In the genomic region with DNA sequence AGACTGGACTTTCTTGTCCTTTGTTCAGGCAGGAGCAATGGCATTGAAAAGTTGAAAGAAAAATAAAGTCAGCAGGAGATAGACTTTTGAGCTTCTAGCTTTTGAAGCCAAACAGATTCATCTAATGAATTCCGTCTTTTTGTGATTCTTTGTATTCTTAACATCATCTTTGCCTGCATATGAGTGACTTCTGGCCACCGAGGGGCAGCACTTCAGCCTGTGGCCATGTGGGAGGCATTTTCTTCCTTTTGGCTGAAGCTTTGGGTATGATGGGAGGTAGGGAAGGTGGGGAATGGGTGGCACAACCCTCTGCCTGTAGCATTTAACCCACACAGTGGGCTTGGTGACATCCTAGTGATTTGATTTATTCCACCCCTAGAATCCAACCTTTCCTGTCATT, we compare ENCODE assay signal across 15 cellular contexts.
DNase-seq lines count a peak whose midpoint lies in the region; ATAC-seq and TF ChIP-seq lines count a peak whose summit lies in the region.
"Had no signal": no experiment of that assay in that cellular context is flagged by ENCODE, and none has a peak within 500 bp of the region (broad histone marks: within the 10 kb centered on the region; RNA-seq: fewer than 3 reads in every experiment).

No MANE protein-coding gene starts in this region.

- no peak overlapping the region for H3K4ac ChIP-seq in mesendoderm (ENCODE audit: low read depth, low read length)

- no peak overlapping the region for H2BK15ac ChIP-seq in mesendoderm (replicated peaks; ENCODE audit: low read depth)

- H3K27ac ChIP-seq in mammary epithelial cell (ENCODE audit: insufficient read depth, low read depth, low read length), result no peak overlapping the region
- H3K27ac ChIP-seq in mesendoderm (ENCODE audit: low read depth, low read length), result no peak overlapping the region
- H3K27ac ChIP-seq: esophagus muscularis mucosa, sigmoid colon had no signal

- H3K27me3 ChIP-seq in mammary epithelial cell (ENCODE audit: insufficient read depth, low read length) (no peaks in the 10 kb centered on the region), mesendoderm (ENCODE audit: insufficient read depth, low read length, poor library complexity) (no peaks in the 10 kb centered on the region)
- H3K27me3 ChIP-seq: esophagus muscularis mucosa, sigmoid colon had no signal

- peak overlapping the region; percentile 31 for H3K4me2 ChIP-seq in mammary epithelial cell (ENCODE audit: insufficient read depth, low read depth, low read length)
- H3K4me2 ChIP-seq in mesendoderm (ENCODE audit: low read length), result no peak overlapping the region

- ATAC-seq in HG03354 (IDR thresholded peaks at IDR 0.05; ENCODE audit: poor library complexity, severe bottlenecking, unreplicated experiment) (no peak), HG03439 (IDR thresholded peaks at IDR 0.05; ENCODE audit: unreplicated experiment) (no peak)

- no peak overlapping the region for H2AFZ ChIP-seq in mammary epithelial cell (ENCODE audit: low read depth, low read length)

- H2AK5ac ChIP-seq in mesendoderm (ENCODE audit: low read length), result no peak overlapping the region

- H3K36me3 Mint-ChIP-seq in Calu3 (ENCODE audit: insufficient read depth, unreplicated experiment) (no peaks in the 10 kb centered on the region), IgD-negative memory B cell (peaks cover 9% of the 10 kb centered on the region)
- no peaks in the 10 kb centered on the region for H3K36me3 Mint-ChIP-seq in activated T-cell treated with anti-CD3 and anti-CD28 coated beads, Interleukin-2, amount 50 U/mL, for 24 hours (ENCODE audit: low read depth)
- H3K36me3 Mint-ChIP-seq: CD4-positive, alpha-beta memory T cell had no signal

- H3K9ac ChIP-seq in mammary epithelial cell (ENCODE audit: insufficient read depth, low read length) (no peak overlapping the region), mesendoderm (ENCODE audit: low read length) (no peak overlapping the region)

- 65% methylated on average over 2 of the region's 2 CpGs for WGBS in mammary epithelial cell (ENCODE audit: low coverage, missing lambda C conversion rate)
- no CpG with 5 or more reads among the region's 2 CpGs for WGBS in mesendoderm (ENCODE audit: extremely low coverage, insufficient coverage, low lambda C conversion rate)

- BruUV-seq in Calu3 (replicated peaks; lab: Mats Ljungman, UMichigan), result no TSS peak
- BruUV-seq in mammary epithelial cell (replicated peaks; lab: Mats Ljungman, UMichigan), result no TSS peak

- no peak overlapping the region for H4K5ac ChIP-seq in mesendoderm (ENCODE audit: low read length)

- H3K79me1 ChIP-seq in mesendoderm (ENCODE audit: low read length), result no peaks in the 10 kb centered on the region

- CTCF ChIA-PET in Calu3 (lab: Charles Lee) (no interaction called here), mammary epithelial cell (lab: Charles Lee; ENCODE audit: low non-redundant PET) (no interaction called here)

- H3K4me1 Mint-ChIP-seq in Calu3 (ENCODE audit: low read depth, unreplicated experiment), result peaks cover 9% of the 10 kb centered on the region
- peaks cover 23 to 46% (median 31%) of the 10 kb centered on the region in 3 donors for H3K4me1 Mint-ChIP-seq in IgD-negative memory B cell
- peaks cover 31% of the 10 kb centered on the region for H3K4me1 Mint-ChIP-seq in activated T-cell treated with anti-CD3 and anti-CD28 coated beads, Interleukin-2, amount 50 U/mL, for 24 hours (ENCODE audit: low read depth)

- in situ Hi-C loops in mammary epithelial cell (cut with MboI; ENCODE audit: low sequenced_read_pairs in 2 of 2), result loop anchor here in 1 of 2 donors (25.0 kb wide), 1 partner anchor 311 kb away; no protein-coding TSS in a partner anchor

- no peak overlapping the region for H2BK5ac ChIP-seq in mesendoderm (ENCODE audit: low read length)

- H3K27ac Mint-ChIP-seq in Calu3 (ENCODE audit: unreplicated experiment) (no peak overlapping the region), IgD-negative memory B cell (peak overlapping the region in 2 of 3 donors; percentile 2 to 81)
- no peak overlapping the region for H3K27ac Mint-ChIP-seq in activated T-cell treated with anti-CD3 and anti-CD28 coated beads, Interleukin-2, amount 50 U/mL, for 24 hours
- H3K27ac Mint-ChIP-seq: CD4-positive, alpha-beta memory T cell had no signal

- TF ChIP-seq CTCF in Calu3 (IDR thresholded peaks at IDR 0.05; ENCODE audit: unreplicated experiment) (no peak), mammary epithelial cell (conservative IDR thresholded peaks at IDR 0.05 in 1 of 2, IDR thresholded peaks at IDR 0.05 in 1 of 2; ENCODE audit: extremely low read depth in 1 of 2, insufficient read depth in 1 of 2, low read depth in 1 of 2, low read length in 2 of 2) (peak; percentile 25 to 40)

- H3K23ac ChIP-seq in mesendoderm (ENCODE audit: low read length), result no peak overlapping the region

- dilution Hi-C loops in mammary epithelial cell (cut with HindIII; ENCODE audit: low sequenced_read_pairs), result no loop called here

- H3K79me2 ChIP-seq in mammary epithelial cell (ENCODE audit: insufficient read depth, low read length) (peaks cover 2% of the 10 kb centered on the region), mesendoderm (ENCODE audit: control insufficient read depth, insufficient read depth, low read length) (no peaks in the 10 kb centered on the region)

- H3K4me3 Mint-ChIP-seq in Calu3 (ENCODE audit: low read depth, unreplicated experiment) (no peak overlapping the region), IgD-negative memory B cell (peak overlapping the region in 1 of 4 donors; percentile 5)
- no peak overlapping the region for H3K4me3 Mint-ChIP-seq in activated T-cell treated with anti-CD3 and anti-CD28 coated beads, Interleukin-2, amount 50 U/mL, for 24 hours
- H3K4me3 Mint-ChIP-seq: CD4-positive, alpha-beta memory T cell; naive B cell had no signal

- no peaks in the 10 kb centered on the region for H3K27me3 Mint-ChIP-seq in Calu3 (ENCODE audit: unreplicated experiment)
- H3K27me3 Mint-ChIP-seq in IgD-negative memory B cell, result no peaks in the 10 kb centered on the region
- peaks cover 14% of the 10 kb centered on the region for H3K27me3 Mint-ChIP-seq in activated T-cell treated with anti-CD3 and anti-CD28 coated beads, Interleukin-2, amount 50 U/mL, for 24 hours
- H3K27me3 Mint-ChIP-seq: naive B cell had no signal

- intact Hi-C loops in Calu3 (cut with micrococcal nuclease; ENCODE audit: unreplicated experiment) (loop anchor here (1.0 to 10.0 kb wide), 4 partner anchors 114 to 486 kb away; no protein-coding TSS in a partner anchor), mammary epithelial cell (cut with micrococcal nuclease) (loop anchor here (1.0 to 2.0 kb wide), 3 partner anchors 114 to 484 kb away; no protein-coding TSS in a partner anchor)

- H3K36me3 ChIP-seq in mammary epithelial cell (ENCODE audit: insufficient read depth, low read length), result no peaks in the 10 kb centered on the region
- no peaks in the 10 kb centered on the region for H3K36me3 ChIP-seq in mesendoderm (ENCODE audit: control insufficient read depth, insufficient read depth, low read length)
- H3K36me3 ChIP-seq: esophagus muscularis mucosa, sigmoid colon had no signal

- H2BK120ac ChIP-seq in mesendoderm (ENCODE audit: low read depth, low read length), result no peak overlapping the region

- H3K9me3 Mint-ChIP-seq in Calu3 (ENCODE audit: low read depth, unreplicated experiment) (no peaks in the 10 kb centered on the region), IgD-negative memory B cell (no peaks in the 10 kb centered on the region)
- H3K9me3 Mint-ChIP-seq in activated T-cell treated with anti-CD3 and anti-CD28 coated beads, Interleukin-2, amount 50 U/mL, for 24 hours, result no peaks in the 10 kb centered on the region
- H3K9me3 Mint-ChIP-seq: naive B cell had no signal

- no peak overlapping the region for H4K8ac ChIP-seq in mesendoderm (ENCODE audit: low read depth, low read length)

- peaks cover 14% of the 10 kb centered on the region for H3K4me1 ChIP-seq in mammary epithelial cell (ENCODE audit: insufficient read depth, low read length)
- peaks cover 2% of the 10 kb centered on the region for H3K4me1 ChIP-seq in mesendoderm (ENCODE audit: control insufficient read depth, low read depth, low read length)

- H3K4me3 ChIP-seq in mammary epithelial cell (replicated peaks in 1 of 3; ENCODE audit: insufficient read depth in 1 of 3, low read depth in 2 of 3, low read length in 3 of 3), result no peak overlapping the region
- H3K4me3 ChIP-seq in mesendoderm (ENCODE audit: low read length), result no peak overlapping the region
- H3K4me3 ChIP-seq: esophagus muscularis mucosa, sigmoid colon had no signal

- peak overlapping the region; percentile 68 for H3K18ac ChIP-seq in mesendoderm (ENCODE audit: low read length)

- no peaks in the 10 kb centered on the region for H4K20me1 ChIP-seq in mammary epithelial cell (ENCODE audit: insufficient read depth, low read length)

- DNase-seq in Calu3 (peak; percentile 9), mammary epithelial cell (no peak), mesendoderm (no peak)
- no peak for DNase-seq in activated T-cell treated with anti-CD3 and anti-CD28 coated beads, Interleukin-2, amount 50 U/mL, for 24 hours
- DNase-seq in activated CD4-positive, alpha-beta T cell treated with anti-CD3 and anti-CD28 coated beads for 48 hours, result no peak
- DNase-seq: CD4-positive, alpha-beta memory T cell; naive B cell; NCI-H1436; NK-92 treated with Interleukin-12 subunit alpha and Interleukin-12 subunit beta, amount 100 ng/mL, for 24 hours; sigmoid colon; SW 1271 had no signal

- H3K9me3 ChIP-seq in mammary epithelial cell (replicated peaks; ENCODE audit: insufficient read depth, low read length), result no peaks in the 10 kb centered on the region
- H3K9me3 ChIP-seq: esophagus muscularis mucosa, sigmoid colon had no signal

- no peak overlapping the region for H3K56ac ChIP-seq in mesendoderm (ENCODE audit: low read length)

Comparison
In these comparisons a context has a peak if more than half of its experiments do, and no peak if none do; other contexts are left out.
1. H3K27ac Mint-ChIP-seq: peak in IgD-negative memory B cell (2 of 3); none in Calu3 (single experiment) and activated T-cell treated with anti-CD3 and anti-CD28 coated beads, Interleukin-2, amount 50 U/mL, for 24 hours (single experiment).